ENCODE assay signal across 15 cellular contexts in genomic region chr14:29925736-29926135, GRCh38. TPM values are rescaled to one million over a fixed set of nuclear protein-coding genes. Genes with fewer than 3 reads are reported as not detected.
A peak's percentile ranks its signal among the peaks of the same experiment; 100 is the strongest.
DNase-seq lines count a peak whose midpoint lies in the region; ATAC-seq, FAIRE-seq and TF ChIP-seq lines count a peak whose summit lies in the region.
"Had no signal": no experiment of that assay in that cellular context is flagged by ENCODE, and none has a peak within 500 bp of the region (broad histone marks: within the 10 kb centered on the region; RNA-seq: fewer than 3 reads in every experiment).

No MANE protein-coding gene starts in this region.

- H3K36me3 Mint-ChIP-seq in stimulated activated naive B cell treated with anti-CD40 and anti-IgM and Interleukin-4, amounts not matched to agents 10 μg/mL and 1 μg/mL and 100 μg/mL, for 72 hours: peaks cover 3 to 6% of the 10 kb centered on the region in 2 donors

- no peak overlapping the region for H4K5ac ChIP-seq in mesendoderm (ENCODE audit: low read length)

- no CpG with 5 or more reads among the region's 3 CpGs for WGBS in mesendoderm (ENCODE audit: extremely low coverage, insufficient coverage, low lambda C conversion rate)

- H3K56ac ChIP-seq in mesendoderm (ENCODE audit: low read length): peak overlapping the region; percentile 63

- in situ Hi-C loops in ACHN (cut with HindIII; ENCODE audit: low pct_ligation_motif_present, low pct_unique_long_range_greater_than_20kb, low sequenced_read_pairs): no loop called here

- H3K27me3 Mint-ChIP-seq in stimulated activated naive B cell treated with anti-CD40 and anti-IgM and Interleukin-4, amounts not matched to agents 10 μg/mL and 1 μg/mL and 100 μg/mL, for 72 hours: peaks cover 32 to 41% of the 10 kb centered on the region in 2 donors

- CTCF ChIA-PET in A673 (lab: Charles Lee): no interaction called here

- no peak overlapping the region for H3K4ac ChIP-seq in mesendoderm (ENCODE audit: low read depth, low read length)

- no peak for DNase-seq in A673 (ENCODE audit: low spot score)
- DNase-seq in cardiac fibroblast (ENCODE audit: low read depth in 2 of 2): peak; percentile 34 to 46
- DNase-seq in mesendoderm: peak; percentile 37
- DNase-seq in H54 (ENCODE audit: insufficient read length, low spot score): no peak
- no peak for DNase-seq in ACHN
- no peak for DNase-seq in stimulated activated naive B cell treated with anti-CD40 and anti-IgM and Interleukin-4, amounts not matched to agents 10 μg/mL and 1 μg/mL and 100 μg/mL, for 72 hours
- no peak for DNase-seq in vagina (ENCODE audit: extremely low spot score in 2 of 2)
- DNase-seq: BE2C, GF-D8, hippocampal formation, NCI-H526 treated with DMSO at 0.1 percent for 48 hours, SHP77 treated with DMSO at 0.1 percent for 48 hours, WERI-Rb-1 had no signal

- H3K79me1 ChIP-seq in mesendoderm (ENCODE audit: low read length): no peaks in the 10 kb centered on the region

- peaks cover 16% of the 10 kb centered on the region for H3K79me2 ChIP-seq in mesendoderm (ENCODE audit: control insufficient read depth, insufficient read depth, low read length)

- no peak overlapping the region for H4K8ac ChIP-seq in mesendoderm (ENCODE audit: low read depth, low read length)

- TF ChIP-seq POLR2A in H54 (IDR thresholded peaks at IDR 0.05; ENCODE audit: low read depth, low read length) (no peak), vagina (IDR thresholded peaks at IDR 0.05) (no peak)

- no peak overlapping the region for H3K4me3 Mint-ChIP-seq in stimulated activated naive B cell treated with anti-CD40 and anti-IgM and Interleukin-4, amounts not matched to agents 10 μg/mL and 1 μg/mL and 100 μg/mL, for 72 hours

- peaks cover 0 to 2% of the 10 kb centered on the region in 2 donors for H3K9me3 Mint-ChIP-seq in stimulated activated naive B cell treated with anti-CD40 and anti-IgM and Interleukin-4, amounts not matched to agents 10 μg/mL and 1 μg/mL and 100 μg/mL, for 72 hours

- H3K36me3 ChIP-seq in A673 (ENCODE audit: insufficient read depth, low read length, poor library complexity, severe bottlenecking) (no peaks in the 10 kb centered on the region), HUES48 (ENCODE audit: control insufficient read depth, insufficient read depth, low read length) (no peaks in the 10 kb centered on the region), mesendoderm (ENCODE audit: control insufficient read depth, insufficient read depth, low read length) (no peaks in the 10 kb centered on the region), vagina (no peaks in the 10 kb centered on the region)
- H3K36me3 ChIP-seq: BE2C, WERI-Rb-1 had no signal

- no peak overlapping the region for H2BK120ac ChIP-seq in mesendoderm (ENCODE audit: low read depth, low read length)

- no peak for TF ChIP-seq CTCF in A673 (conservative IDR thresholded peaks at IDR 0.05; ENCODE audit: low read depth, low read length)
- TF ChIP-seq CTCF in cardiac fibroblast (IDR thresholded peaks at IDR 0.05; ENCODE audit: low read depth, low read length): no peak
- TF ChIP-seq CTCF in vagina (IDR thresholded peaks at IDR 0.05): no peak

- no peak for ATAC-seq in stimulated activated naive B cell treated with anti-CD40 and anti-IgM and Interleukin-4, amounts not matched to agents 10 μg/mL and 1 μg/mL and 100 μg/mL, for 72 hours (replicated peaks)

- intact Hi-C loops in A673 (cut with micrococcal nuclease; ENCODE audit: unreplicated experiment): loop anchor here (5.0 to 10.0 kb wide), 4 partner anchors 82 to 287 kb away; no protein-coding TSS in a partner anchor
- intact Hi-C loops in vagina (cut with DNase I): no loop called here

- no peak overlapping the region for H2BK5ac ChIP-seq in mesendoderm (ENCODE audit: low read length)

- H3K18ac ChIP-seq in mesendoderm (ENCODE audit: low read length): no peak overlapping the region

- no peak overlapping the region for H3K9ac ChIP-seq in HUES48 (ENCODE audit: low read depth, low read length)
- no peak overlapping the region for H3K9ac ChIP-seq in mesendoderm (ENCODE audit: low read length)

- peaks cover 9 to 10% of the 10 kb centered on the region in 2 donors for H3K4me1 Mint-ChIP-seq in stimulated activated naive B cell treated with anti-CD40 and anti-IgM and Interleukin-4, amounts not matched to agents 10 μg/mL and 1 μg/mL and 100 μg/mL, for 72 hours

- H3K27ac ChIP-seq in A673 (ENCODE audit: low read depth, low read length, poor library complexity, severe bottlenecking) (peak overlapping the region; percentile 85), HUES48 (ENCODE audit: low read depth, low read length) (no peak overlapping the region), mesendoderm (ENCODE audit: low read depth, low read length) (no peak overlapping the region), vagina (no peak overlapping the region)
- H3K27ac ChIP-seq: WERI-Rb-1 had no signal

- no peak overlapping the region for H3K4me2 ChIP-seq in mesendoderm (ENCODE audit: low read length)

- H3K23ac ChIP-seq in mesendoderm (ENCODE audit: low read length): no peak overlapping the region

- H3K4me3 ChIP-seq in A673 (ENCODE audit: low read depth, low read length, poor library complexity, severe bottlenecking): peak overlapping the region; percentile 97
- H3K4me3 ChIP-seq in HUES48 (ENCODE audit: low read depth, low read length): peak overlapping the region; percentile 85
- peak overlapping the region; percentile 88 to 97 for H3K4me3 ChIP-seq in cardiac fibroblast (replicated peaks in 1 of 2; ENCODE audit: low read depth in 2 of 2, low read length in 2 of 2)
- no peak overlapping the region for H3K4me3 ChIP-seq in mesendoderm (ENCODE audit: low read length)
- H3K4me3 ChIP-seq in vagina: peak overlapping the region in 1 of 2 donors; percentile 72

- H2BK15ac ChIP-seq in mesendoderm (replicated peaks; ENCODE audit: low read depth): no peak overlapping the region

- H3K4me1 ChIP-seq in A673 (ENCODE audit: insufficient read depth, low read length, poor library complexity, severe bottlenecking): peaks cover 55% of the 10 kb centered on the region
- H3K4me1 ChIP-seq in HUES48 (ENCODE audit: control insufficient read depth, insufficient read depth, low read length): peaks cover 32% of the 10 kb centered on the region
- H3K4me1 ChIP-seq in mesendoderm (ENCODE audit: control insufficient read depth, low read depth, low read length): peaks cover 2% of the 10 kb centered on the region
- peaks cover 17% of the 10 kb centered on the region for H3K4me1 ChIP-seq in vagina
- H3K4me1 ChIP-seq: BE2C had no signal

- no peak overlapping the region for H3K27ac Mint-ChIP-seq in stimulated activated naive B cell treated with anti-CD40 and anti-IgM and Interleukin-4, amounts not matched to agents 10 μg/mL and 1 μg/mL and 100 μg/mL, for 72 hours

- POLR2A ChIA-PET in A673 (lab: Charles Lee; ENCODE audit: low non-redundant PET): no interaction called here

- H3K9me3 ChIP-seq in A673 (ENCODE audit: low read depth, low read length, poor library complexity, severe bottlenecking) (no peaks in the 10 kb centered on the region), HUES48 (ENCODE audit: control insufficient read depth, insufficient read depth, low read length) (no peaks in the 10 kb centered on the region), vagina (no peaks in the 10 kb centered on the region)
- H3K9me3 ChIP-seq: BE2C had no signal

- no TSS peak for BruUV-seq in A673 (replicated peaks; lab: Mats Ljungman, UMichigan)

- FAIRE-seq in H54 (lab: Jason Lieb, UNC): no peak
- FAIRE-seq: colon had no signal

- no peak overlapping the region for H2AK5ac ChIP-seq in mesendoderm (ENCODE audit: low read length)

- no peaks in the 10 kb centered on the region for H3K27me3 ChIP-seq in A673 (replicated peaks; ENCODE audit: insufficient read depth, low read depth, low read length, poor library complexity)
- H3K27me3 ChIP-seq in HUES48 (ENCODE audit: control insufficient read depth, insufficient read depth, low read length): peaks cover 47% of the 10 kb centered on the region
- H3K27me3 ChIP-seq in mesendoderm (ENCODE audit: insufficient read depth, low read length, poor library complexity): no peaks in the 10 kb centered on the region
- no peaks in the 10 kb centered on the region for H3K27me3 ChIP-seq in vagina

RNA-seq across cellular contexts. Expression of gene PRKD1, which starts 1.9 kb away (rescaled TPM):
- total RNA-seq in A673 (2021): 41.5 and 45.7 TPM in 2 replicates
- 9.5 TPM for polyA plus RNA-seq in mesendoderm (2013, experiment 1 of 2)
- 8.6 TPM for polyA plus RNA-seq in mesendoderm (2013, experiment 2 of 2)
- 11.8 TPM for total RNA-seq in vagina

Comparison
In these comparisons a context has a peak if more than half of its experiments do, and no peak if none do; other contexts are left out.
1. DNase-seq: peak in cardiac fibroblast (2 of 2) and mesendoderm (single experiment); none in A673 (single experiment), H54 (single experiment), ACHN (single experiment), stimulated activated naive B cell treated with anti-CD40 and anti-IgM and Interleukin-4, amounts not matched to agents 10 μg/mL and 1 μg/mL and 100 μg/mL, for 72 hours (single experiment) and vagina (0 of 2).